Comparison of ENCODE assay signal across 20 cellular contexts in genomic region chr13:106537521-106537920, GRCh38. TPM values are rescaled to one million over a fixed set of nuclear protein-coding genes. Genes with fewer than 3 reads are reported as not detected.
DNase-seq lines count a peak whose midpoint lies in the region; ATAC-seq and TF ChIP-seq lines count a peak whose summit lies in the region.
"Had no signal": no experiment of that assay in that cellular context is flagged by ENCODE, and none has a peak within 500 bp of the region (broad histone marks: within the 10 kb centered on the region; RNA-seq: fewer than 3 reads in every experiment).

No MANE protein-coding gene starts in this region.

- ATAC-seq in GM18867 (IDR thresholded peaks at IDR 0.05; ENCODE audit: unreplicated experiment) = no peak

- H3K4me1 ChIP-seq in BLaER1 (peaks cover 26% of the 10 kb centered on the region), DOHH2 (ENCODE audit: control insufficient read depth, low read length) (peaks cover 50% of the 10 kb centered on the region)

- H3K27ac Mint-ChIP-seq in progenitor cell of endocrine pancreas = peak overlapping the region; percentile 37

- H3K9me3 Mint-ChIP-seq in progenitor cell of endocrine pancreas (ENCODE audit: low read depth) = no peaks in the 10 kb centered on the region

- peaks cover 6% of the 10 kb centered on the region for H3K36me3 Mint-ChIP-seq in progenitor cell of endocrine pancreas (ENCODE audit: insufficient read depth)

- TF ChIP-seq CTCF in DOHH2 (IDR thresholded peaks at IDR 0.05; ENCODE audit: low read depth, low read length, poor library complexity, severe bottlenecking) = no peak
- no peak for TF ChIP-seq CTCF in progenitor cell of endocrine pancreas (IDR thresholded peaks at IDR 0.05; ENCODE audit: unreplicated experiment)

- no peaks in the 10 kb centered on the region for H3K9me2 ChIP-seq in DOHH2 (replicated peaks; ENCODE audit: control insufficient read depth, low read length)

- no peaks in the 10 kb centered on the region for H3K9me3 ChIP-seq in BLaER1
- no peaks in the 10 kb centered on the region for H3K9me3 ChIP-seq in DOHH2 (ENCODE audit: control insufficient read depth, insufficient read depth, low read length)

- H3K4me2 ChIP-seq in BLaER1 (peak overlapping the region; percentile 37; the same call in 1 of the 2 replicates), DOHH2 (ENCODE audit: low read length) (peak overlapping the region; percentile 48)

- H3K4me3 Mint-ChIP-seq in progenitor cell of endocrine pancreas (ENCODE audit: low read depth) = no peak overlapping the region

- H3K4me1 Mint-ChIP-seq in progenitor cell of endocrine pancreas (ENCODE audit: low read depth) = peaks cover 10% of the 10 kb centered on the region

- peaks cover 3% of the 10 kb centered on the region; the same call in 1 of the 2 replicates for H3K79me2 ChIP-seq in DOHH2 (ENCODE audit: control insufficient read depth, low read length)

- no peak overlapping the region for H3K4me3 ChIP-seq in BLaER1
- H3K4me3 ChIP-seq in DOHH2 (ENCODE audit: low read length) = 0 out of 2 replicates have a peak overlapping the region, but pooled peaks have one; percentile 7
- H3K4me3 ChIP-seq: SK-N-MC had no signal

- H3K36me3 ChIP-seq in BLaER1 (peaks cover 16% of the 10 kb centered on the region), DOHH2 (ENCODE audit: control insufficient read depth, low read length) (peaks cover 22% of the 10 kb centered on the region)

- H3K27ac ChIP-seq in BLaER1 (no peak overlapping the region), DOHH2 (ENCODE audit: low read depth, low read length) (no peak overlapping the region)
- H3K27ac ChIP-seq: HL-60, SK-N-MC had no signal

- H3F3A ChIP-seq in DOHH2 (ENCODE audit: control insufficient read depth, insufficient read depth) = peaks cover 48% of the 10 kb centered on the region

- DNase-seq in dermis blood vessel endothelial cell (peak; percentile 46), progenitor cell of endocrine pancreas (ENCODE audit: low spot score, unreplicated experiment) (no peak), NCI-H146 treated with DMSO at 0.1 percent for 48 hours (lab: John Stamatoyannopoulos, UW; ENCODE audit: unreplicated experiment) (no peak)
- no peak for DNase-seq in activated CD8-positive, alpha-beta memory T cell treated with anti-CD3 and anti-CD28 coated beads, Interleukin-2, amount 50 U/mL, for 48 hours
- DNase-seq: C1 segment of cervical spinal cord, DMS153, DND-41, Kasumi-1, NCI-H1092 treated with DMSO at 0.1 percent for 48 hours, NCI-H1436, NCI-H1930, NCI-H2107, NCI-H524 treated with DMSO at 0.1 percent for 48 hours, NCI-H774, SIG-M5 had no signal

- no peaks in the 10 kb centered on the region for H3K27me3 Mint-ChIP-seq in progenitor cell of endocrine pancreas

- H3K9ac ChIP-seq in BLaER1 = no peak overlapping the region

- H4K20me1 ChIP-seq in BLaER1 (peaks cover 77% of the 10 kb centered on the region), DOHH2 (ENCODE audit: control insufficient read depth, insufficient read depth, low read depth, low read length) (peaks cover 3% of the 10 kb centered on the region)

- H3K27me3 ChIP-seq in BLaER1 (no peaks in the 10 kb centered on the region), DOHH2 (ENCODE audit: control insufficient read depth, low read length) (peaks cover 16% of the 10 kb centered on the region)

RNA-seq across cellular contexts. Expression of gene EFNB2, which starts 2.1 kb away (rescaled TPM):
- 60.1 and 121 TPM in 2 replicates for total RNA-seq in dermis blood vessel endothelial cell
- total RNA-seq in progenitor cell of endocrine pancreas = 44.2 and 50.8 TPM in 2 replicates

RNA-seq across cellular contexts. Expression of gene ARGLU1, which starts 30.4 kb away (rescaled TPM):
- total RNA-seq in dermis blood vessel endothelial cell (51.0 and 71.6 TPM in 2 replicates), progenitor cell of endocrine pancreas (148 and 149 TPM in 2 replicates)
